25 cellular contexts compared by ENCODE assay signal in genomic region chr11:17814546-17814945, GRCh38.
"Had no signal": no experiment of that assay in that cellular context is flagged by ENCODE, and none has a peak within 500 bp of the region (broad histone marks: within the 10 kb centered on the region; RNA-seq: fewer than 3 reads in every experiment).

No MANE protein-coding gene starts in this region.

- H3K4me3 Mint-ChIP-seq: naive thymus-derived CD4-positive, alpha-beta T cell; natural killer cell treated with Interleukin-12 subunit alpha and Interleukin-12 subunit beta and Interleukin-15 and Interleukin-18, amount 100 ng/mL, for 72 hours; stimulated activated naive B cell treated with anti-CD40 and anti-IgM and Interleukin-4, amounts not matched to agents 10 μg/mL and 1 μg/mL and 100 μg/mL, for 72 hours; type B pancreatic cell had no signal

- H3K9me3 ChIP-seq: left ventricle myocardium inferior, mucosa of descending colon, ovary, stomach, testis, tibial artery, uterus had no signal

- H3K4me3 ChIP-seq: left ventricle myocardium inferior, lung, mucosa of descending colon, ovary, skin epidermis, stomach, testis, tibial artery, uterus had no signal

- H3K27me3 ChIP-seq: ovary, stomach, testis, tibial artery, uterus had no signal

- DNase-seq: islet precursor cell; left ventricle myocardium inferior; mesendoderm; midbrain; mucosa of descending colon; naive thymus-derived CD4-positive, alpha-beta T cell; ovary; retina; stimulated activated CD4-positive, alpha-beta T cell treated with anti-CD3 and anti-CD28 coated beads, Interleukin-12 subunit alpha, Interleukin-12 subunit beta, amount 100 ng/mL, for 4 hours; stimulated activated CD4-positive, alpha-beta T cell treated with anti-CD3 and anti-CD28 coated beads, Interleukin-15, amount 100 ng/mL, for 24 hours; stimulated activated CD4-positive, alpha-beta T cell treated with anti-CD3 and anti-CD28 coated beads, Interleukin-2, amount 100 ng/mL, for 24 hours; stimulated activated CD4-positive, alpha-beta T cell treated with anti-CD3 and anti-CD28 coated beads, Interleukin-4, amount 100 ng/mL, for 1 hour; stimulated activated naive B cell treated with anti-CD40 and anti-IgM and Interleukin-4, amounts not matched to agents 10 μg/mL and 1 μg/mL and 100 μg/mL, for 72 hours; stimulated activated naive CD8-positive, alpha-beta T cell treated with anti-CD3 and anti-CD28 coated beads, Interleukin-15, Interleukin-2, amounts not matched to agents 100 U/mL and 50 U/mL, for 24 hours; stomach; testis; tibial artery; uterus had no signal

- H3K27me3 Mint-ChIP-seq: naive thymus-derived CD4-positive, alpha-beta T cell; natural killer cell treated with Interleukin-12 subunit alpha and Interleukin-12 subunit beta and Interleukin-15 and Interleukin-18, amount 100 ng/mL, for 72 hours; progenitor cell of endocrine pancreas; stimulated activated naive B cell treated with anti-CD40 and anti-IgM and Interleukin-4, amounts not matched to agents 10 μg/mL and 1 μg/mL and 100 μg/mL, for 72 hours had no signal

- H3K36me3 ChIP-seq: left ventricle myocardium inferior, ovary, stomach, tibial artery, uterus had no signal

- H3K4me1 Mint-ChIP-seq: stimulated activated naive B cell treated with anti-CD40 and anti-IgM and Interleukin-4, amounts not matched to agents 10 μg/mL and 1 μg/mL and 100 μg/mL, for 72 hours had no signal

- H3K27ac ChIP-seq: left ventricle myocardium inferior, ovary, skin epidermis, testis, tibial artery had no signal

- ATAC-seq: mucosa of descending colon; naive thymus-derived CD4-positive, alpha-beta T cell; natural killer cell treated with Interleukin-12 subunit alpha and Interleukin-12 subunit beta and Interleukin-15 and Interleukin-18, amount 100 ng/mL, for 72 hours; right cardiac atrium; sciatic nerve; stimulated activated naive B cell treated with anti-CD40 and anti-IgM and Interleukin-4, amounts not matched to agents 10 μg/mL and 1 μg/mL and 100 μg/mL, for 72 hours; stimulated activated naive CD8-positive, alpha-beta T cell treated with anti-CD3 and anti-CD28 coated beads, Interleukin-15, Interleukin-2, amounts not matched to agents 100 U/mL and 50 U/mL, for 24 hours had no signal

- H3K27ac Mint-ChIP-seq: naive thymus-derived CD4-positive, alpha-beta T cell; natural killer cell treated with Interleukin-12 subunit alpha and Interleukin-12 subunit beta and Interleukin-15 and Interleukin-18, amount 100 ng/mL, for 72 hours; progenitor cell of endocrine pancreas; stimulated activated naive B cell treated with anti-CD40 and anti-IgM and Interleukin-4, amounts not matched to agents 10 μg/mL and 1 μg/mL and 100 μg/mL, for 72 hours; type B pancreatic cell had no signal

- H3K36me3 Mint-ChIP-seq: natural killer cell treated with Interleukin-12 subunit alpha and Interleukin-12 subunit beta and Interleukin-15 and Interleukin-18, amount 100 ng/mL, for 72 hours; type B pancreatic cell had no signal

- H3K9me3 Mint-ChIP-seq: naive thymus-derived CD4-positive, alpha-beta T cell; natural killer cell treated with Interleukin-12 subunit alpha and Interleukin-12 subunit beta and Interleukin-15 and Interleukin-18, amount 100 ng/mL, for 72 hours; stimulated activated naive B cell treated with anti-CD40 and anti-IgM and Interleukin-4, amounts not matched to agents 10 μg/mL and 1 μg/mL and 100 μg/mL, for 72 hours; type B pancreatic cell had no signal
